24 cellular contexts compared by ENCODE assay signal in the genomic region with DNA sequence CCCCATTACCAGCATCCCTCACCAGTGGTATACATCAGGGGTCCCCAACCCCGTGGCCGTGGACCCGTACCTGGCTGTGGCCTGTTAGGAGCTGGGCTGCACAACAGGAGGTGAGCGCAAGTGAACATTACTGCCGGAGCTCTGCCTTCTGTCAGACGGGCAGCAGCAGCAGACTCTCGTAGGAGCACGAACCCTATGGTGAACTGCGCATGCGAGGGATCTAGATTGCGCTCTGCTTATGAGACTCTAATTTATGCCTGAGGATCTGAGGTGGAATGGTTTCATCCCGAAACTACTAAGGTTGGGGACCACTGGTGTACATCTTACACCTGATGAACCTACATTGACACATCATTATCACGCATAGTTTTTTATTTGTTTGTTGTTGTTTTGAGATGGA.
"Had no signal": no experiment of that assay in that cellular context is flagged by ENCODE, and none has a peak within 500 bp of the region (broad histone marks: within the 10 kb centered on the region; RNA-seq: fewer than 3 reads in every experiment).

No MANE protein-coding gene starts in this region.

- H3K27me3 ChIP-seq: ovary, right lobe of liver, sigmoid colon, stomach, tibial artery, transverse colon, upper lobe of right lung, uterus had no signal

- FAIRE-seq: small intestine had no signal

- H3K36me3 ChIP-seq: ovary, right lobe of liver, sigmoid colon, stomach, tibial artery, transverse colon, upper lobe of right lung, uterus had no signal

- ATAC-seq: naive thymus-derived CD8-positive, alpha-beta T cell; natural killer cell treated with Interleukin-12 subunit alpha and Interleukin-12 subunit beta and Interleukin-15 and Interleukin-18, amount 100 ng/mL, for 72 hours; psoas muscle; right cardiac atrium; right lobe of liver; stimulated activated effector memory CD8-positive, alpha-beta T cell treated with anti-CD3 and anti-CD28 coated beads, Interleukin-12 subunit alpha, Interleukin-12 subunit beta, amount 100 ng/mL, for 72 hours; stimulated activated naive B cell treated with anti-CD40 and anti-IgM and Interleukin-4, amounts not matched to agents 10 μg/mL and 1 μg/mL and 100 μg/mL, for 72 hours; upper lobe of right lung had no signal

- DNase-seq: naive thymus-derived CD8-positive, alpha-beta T cell; nephron progenitor cell; occipital lobe; ovary; posterior cingulate gyrus; psoas muscle; right cardiac atrium; right lobe of liver; sigmoid colon; small intestine; stimulated activated CD4-positive, alpha-beta T cell treated with anti-CD3 and anti-CD28 coated beads, Interleukin-15, amount 100 ng/mL, for 24 hours; stimulated activated CD4-positive, alpha-beta T cell treated with anti-CD3 and anti-CD28 coated beads, Interleukin-2, amount 100 ng/mL, for 24 hours; stimulated activated CD4-positive, alpha-beta T cell treated with anti-CD3 and anti-CD28 coated beads, Interleukin-2, amount 100 ng/mL, for 48 hours; stimulated activated CD4-positive, alpha-beta T cell treated with anti-CD3 and anti-CD28 coated beads, Interleukin-4, amount 100 ng/mL, for 24 hours; stimulated activated naive B cell treated with anti-CD40 and anti-IgM and Interleukin-4, amounts not matched to agents 10 μg/mL and 1 μg/mL and 100 μg/mL, for 72 hours; stimulated activated naive CD4-positive, alpha-beta T cell treated with Interleukin-2 at 50 U/mL for 16 hours; stomach; tibial artery; transverse colon; upper lobe of right lung; uterus had no signal

- H3K79me2 ChIP-seq: parathyroid adenoma had no signal

- H3K9me3 ChIP-seq: ovary, psoas muscle, right lobe of liver, sigmoid colon, stomach, tibial artery, transverse colon, upper lobe of right lung, uterus had no signal

- H3K4me3 ChIP-seq: ovary, psoas muscle, right lobe of liver, sigmoid colon, stomach, tibial artery, transverse colon, upper lobe of right lung, uterus had no signal

- H3K4me1 ChIP-seq: parathyroid adenoma, psoas muscle, right lobe of liver, sigmoid colon, stomach, tibial artery, upper lobe of right lung, uterus had no signal

- H2AFZ ChIP-seq: parathyroid adenoma had no signal

- H3K9ac ChIP-seq: parathyroid adenoma had no signal

- H3K27ac ChIP-seq: ovary, parathyroid adenoma, psoas muscle, right lobe of liver, sigmoid colon, stomach, tibial artery, transverse colon, upper lobe of right lung, uterus had no signal
